In the genomic region with DNA sequence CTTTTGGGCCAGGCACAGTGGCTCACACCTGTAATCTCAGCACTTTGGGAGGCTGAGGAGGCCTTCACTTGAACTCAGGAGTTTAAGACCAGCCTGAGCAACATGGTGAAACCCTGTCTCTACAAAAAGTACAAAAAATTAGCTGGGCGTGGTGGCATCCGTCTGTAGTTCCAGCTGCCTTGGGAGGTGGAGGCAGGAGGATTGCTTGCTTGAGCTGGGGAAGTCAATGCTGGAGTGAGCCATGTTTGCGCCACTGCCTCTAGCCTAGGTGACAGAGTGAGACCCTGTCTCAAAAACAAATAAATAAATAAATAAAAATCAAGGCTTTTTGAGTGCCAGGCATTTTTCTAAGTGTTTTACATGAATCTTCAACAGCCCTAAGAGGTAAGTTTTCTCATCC, we compare ENCODE assay signal across 11 cellular contexts. TPM values are rescaled to one million over a fixed set of nuclear protein-coding genes. Genes with fewer than 3 reads are reported as not detected.
DNase-seq lines count a peak whose midpoint lies in the region; ATAC-seq and TF ChIP-seq lines count a peak whose summit lies in the region.
"Not testable (repeated sequence)": the region's sequence is repeated elsewhere in the genome, so short reads cannot be mapped to it uniquely, and the experiment has no call there.
"Had no signal": no experiment of that assay in that cellular context is flagged by ENCODE, and none has a peak within 500 bp of the region (broad histone marks: within the 10 kb centered on the region; RNA-seq: fewer than 3 reads in every experiment).

No MANE protein-coding gene starts in this region.

- peaks cover 45 to 66% of the 10 kb centered on the region in 2 donors for H3K36me3 Mint-ChIP-seq in CD4-positive, alpha-beta memory T cell
- H3K36me3 Mint-ChIP-seq in activated CD4-positive, alpha-beta T cell treated with anti-CD3 and anti-CD28 coated beads for 36 hours (ENCODE audit: low read depth), result peaks cover 32% of the 10 kb centered on the region
- not testable (repeated sequence) for H3K36me3 Mint-ChIP-seq in natural killer cell

- H3K4me1 Mint-ChIP-seq in CD4-positive, alpha-beta memory T cell, result peaks cover 34 to 73% (median 59%) of the 10 kb centered on the region in 4 donors
- H3K4me1 Mint-ChIP-seq in activated CD4-positive, alpha-beta T cell treated with anti-CD3 and anti-CD28 coated beads for 36 hours, result peaks cover 56% of the 10 kb centered on the region
- peaks cover 44 to 52% of the 10 kb centered on the region in 2 donors for H3K4me1 Mint-ChIP-seq in natural killer cell

- peak overlapping the region; percentile 30 for H3K27ac ChIP-seq in CD4-positive, alpha-beta memory T cell (ENCODE audit: low read depth, low read length)
- H3K27ac ChIP-seq in esophagus squamous epithelium (peak overlapping the region in 3 of 4 donors; percentile 25 to 50 (median 32)), spleen (peak overlapping the region; percentile 21 to 90 (median 75))

- peak overlapping the region in 6 of 7 donors; percentile 85 to 96 (median 93) for H3K27ac Mint-ChIP-seq in CD4-positive, alpha-beta memory T cell
- H3K27ac Mint-ChIP-seq in activated CD4-positive, alpha-beta T cell treated with anti-CD3 and anti-CD28 coated beads for 36 hours, result peak overlapping the region; percentile 92
- peak overlapping the region; percentile 90 to 94 for H3K27ac Mint-ChIP-seq in natural killer cell

- H3K9me3 ChIP-seq in CD4-positive, alpha-beta memory T cell (ENCODE audit: control insufficient read depth in 1 of 2, low read length in 2 of 2); Loucy (ENCODE audit: insufficient read depth, low read depth, low read length); esophagus squamous epithelium; spleen: not testable (repeated sequence)

- DNase-seq in CD4-positive, alpha-beta memory T cell; activated CD4-positive, alpha-beta T cell treated with anti-CD3 and anti-CD28 coated beads for 36 hours; esophagus squamous epithelium (lab: John Stamatoyannopoulos, UW); natural killer cell; spleen: not testable (repeated sequence)
- DNase-seq in activated effector memory CD4-positive, alpha-beta T cell treated with anti-CD3 and anti-CD28 coated beads, Interleukin-2, amount 50 U/mL, for 16 hours, result peak; percentile 60

- 76 to 83% methylated on average over 3 of the region's 3 CpGs for WGBS in esophagus squamous epithelium, 2 donors
- 61 to 86% (median 75%) methylated on average over 3 of the region's 3 CpGs for WGBS in spleen, 5 donors

- TF ChIP-seq CTCF in Loucy (conservative IDR thresholded peaks at IDR 0.05; ENCODE audit: low read length); esophagus squamous epithelium (IDR thresholded peaks at IDR 0.05); natural killer cell (IDR thresholded peaks at IDR 0.05); spleen (IDR thresholded peaks at IDR 0.05 in 8 of 11, conservative IDR thresholded peaks at IDR 0.05 in 3 of 11): not testable (repeated sequence)

- H3K27me3 ChIP-seq in CD4-positive, alpha-beta memory T cell (ENCODE audit: insufficient read depth, low read length); Loucy (ENCODE audit: insufficient read depth, low read length, poor library complexity, severe bottlenecking); esophagus squamous epithelium; spleen (replicated peaks in 1 of 7): not testable (repeated sequence)

- peak overlapping the region; percentile 65 for H3K9ac ChIP-seq in Loucy (ENCODE audit: low read depth, low read length, poor library complexity, severe bottlenecking)

- peak overlapping the region; percentile 75 for H3K4me2 ChIP-seq in Loucy (ENCODE audit: low read depth, low read length, poor library complexity, severe bottlenecking)

- not testable (repeated sequence) for H3K9me2 ChIP-seq in Loucy (replicated peaks; ENCODE audit: low read depth, low read length)

- TF ChIP-seq POLR2A in esophagus squamous epithelium (IDR thresholded peaks at IDR 0.05); spleen (IDR thresholded peaks at IDR 0.05): not testable (repeated sequence)

- H3K9me3 Mint-ChIP-seq in CD4-positive, alpha-beta memory T cell; activated CD4-positive, alpha-beta T cell treated with anti-CD3 and anti-CD28 coated beads for 36 hours (ENCODE audit: low read depth); natural killer cell: not testable (repeated sequence)

- peaks cover 31% of the 10 kb centered on the region for H3F3A ChIP-seq in Loucy (ENCODE audit: low read depth)

- H4K20me1 ChIP-seq in Loucy (ENCODE audit: insufficient read depth, low read length, poor library complexity, severe bottlenecking), result not testable (repeated sequence)

- intact Hi-C loops in CD4-positive, alpha-beta memory T cell (cut with micrococcal nuclease); activated CD4-positive, alpha-beta T cell treated with anti-CD3 and anti-CD28 coated beads for 36 hours (cut with DNase I, micrococcal nuclease); esophagus squamous epithelium (cut with DNase I); spleen (cut with DNase I; ENCODE audit: low total_unique reads): not testable (repeated sequence)
- intact Hi-C loops in natural killer cell (cut with micrococcal nuclease), result loop anchor here (10.0 kb wide), 1 partner anchor 56 kb away; a partner anchor contains a TSS

- H3K27me3 Mint-ChIP-seq in CD4-positive, alpha-beta memory T cell; activated CD4-positive, alpha-beta T cell treated with anti-CD3 and anti-CD28 coated beads for 36 hours; natural killer cell (ENCODE audit: low read depth in 2 of 2): not testable (repeated sequence)

- peak overlapping the region in 7 of 8 donors; percentile 81 to 92 (median 85) for H3K4me3 Mint-ChIP-seq in CD4-positive, alpha-beta memory T cell
- not testable (repeated sequence) for H3K4me3 Mint-ChIP-seq in activated CD4-positive, alpha-beta T cell treated with anti-CD3 and anti-CD28 coated beads for 36 hours
- peak overlapping the region; percentile 31 for H3K4me3 Mint-ChIP-seq in natural killer cell

- ATAC-seq in activated CD4-positive, alpha-beta T cell treated with anti-CD3 and anti-CD28 coated beads for 36 hours; natural killer cell: not testable (repeated sequence)

- CTCF ChIA-PET in CD4-positive, alpha-beta memory T cell (lab: Charles Lee; ENCODE audit: partially characterized antibody), result interaction anchor here (0.6 to 4.2 kb wide), 22 partner anchors 9 to 474 kb away, joined by 3 to 61 read pairs (median 4); a partner anchor contains a TSS
- CTCF ChIA-PET in activated CD4-positive, alpha-beta T cell treated with anti-CD3 and anti-CD28 coated beads for 36 hours (lab: Charles Lee), result interaction anchor here (0.5 to 2.0 kb wide), 9 partner anchors 17 to 329 kb away, joined by 3 to 6 read pairs (median 3); a partner anchor contains a TSS

- H3K79me2 ChIP-seq in Loucy (ENCODE audit: insufficient read depth, low read length), result not testable (repeated sequence)

- peaks cover 54% of the 10 kb centered on the region for H3K36me3 ChIP-seq in CD4-positive, alpha-beta memory T cell (ENCODE audit: insufficient read depth, low read length)
- peaks cover 43% of the 10 kb centered on the region; the same call in 1 of the 2 replicates for H3K36me3 ChIP-seq in Loucy (ENCODE audit: insufficient read depth, low read length)
- peaks cover 33 to 84% (median 36%) of the 10 kb centered on the region in 3 donors for H3K36me3 ChIP-seq in esophagus squamous epithelium
- H3K36me3 ChIP-seq in spleen, result peaks cover 0 to 89% (median 80%) of the 10 kb centered on the region in 6 donors

- peaks cover 67% of the 10 kb centered on the region for H3K4me1 ChIP-seq in CD4-positive, alpha-beta memory T cell (ENCODE audit: insufficient read depth, low read length)
- H3K4me1 ChIP-seq in Loucy (ENCODE audit: insufficient read depth, low read length, poor library complexity, severe bottlenecking) (peaks cover 75% of the 10 kb centered on the region), esophagus squamous epithelium (peaks cover 21 to 79% (median 28%) of the 10 kb centered on the region in 3 donors), spleen (peaks cover 28 to 83% (median 56%) of the 10 kb centered on the region in 6 donors)

- POLR2A ChIA-PET in CD4-positive, alpha-beta memory T cell (lab: Charles Lee; ENCODE audit: partially characterized antibody), result interaction anchor here (0.7 to 3.4 kb wide), 13 partner anchors 10 to 266 kb away, joined by 3 to 85 read pairs (median 6); a partner anchor contains a TSS
- POLR2A ChIA-PET in activated CD4-positive, alpha-beta T cell treated with anti-CD3 and anti-CD28 coated beads for 36 hours (lab: Charles Lee), result interaction anchor here (0.6 to 1.4 kb wide), 3 partner anchors 10 to 283 kb away, joined by 3 to 4 read pairs (median 3); a partner anchor contains a TSS

- not testable (repeated sequence) for H2AFZ ChIP-seq in Loucy (ENCODE audit: low read length)

- not testable (repeated sequence) for H3K4me3 ChIP-seq in CD4-positive, alpha-beta memory T cell (ENCODE audit: low read length in 2 of 2); esophagus squamous epithelium; spleen
- H3K4me3 ChIP-seq in Loucy (ENCODE audit: low read length, poor library complexity, severe bottlenecking), result peak overlapping the region; percentile 46

RNA-seq across cellular contexts. Expression of a gene that starts 29.9 kb away (rescaled TPM):
- total RNA-seq in CD4-positive, alpha-beta memory T cell, result 10 to 100 TPM; 61.3 to 72.2 TPM
- 10 to 100 TPM; 39.0 to 85.8 TPM for polyA plus RNA-seq in CD4-positive, alpha-beta memory T cell
- 10 to 100 TPM; 40.2 to 50.0 TPM for total RNA-seq in activated CD4-positive, alpha-beta T cell treated with anti-CD3 and anti-CD28 coated beads for 36 hours
- total RNA-seq in esophagus squamous epithelium, result 10 to 100 TPM; 39.2 to 53.6 (median 45.8) TPM
- total RNA-seq in natural killer cell, result 100 to 1,000 TPM in 2 of 3 donors, 10 to 100 TPM in 1; 89.8 to 111 (median 102) TPM
- 100 to 1,000 TPM in 2 of 7 donors, 10 to 100 TPM in 5; 62.5 to 137 (median 88.7) TPM for total RNA-seq in spleen
- 10 to 100 TPM; 13.3 to 26.5 (median 15.5) TPM for polyA plus RNA-seq in spleen

RNA-seq across cellular contexts. Expression of a gene that starts 30.3 kb away (rescaled TPM):
- total RNA-seq in CD4-positive, alpha-beta memory T cell, result 10 to 100 TPM; 18.9 to 20.0 TPM
- 10 to 100 TPM in 1 of 2 donors, 1 to 10 TPM in 1; 5.7 to 12.7 TPM for polyA plus RNA-seq in CD4-positive, alpha-beta memory T cell
- 1 to 10 TPM; 8.8 to 9.0 TPM for total RNA-seq in activated CD4-positive, alpha-beta T cell treated with anti-CD3 and anti-CD28 coated beads for 36 hours
- total RNA-seq in esophagus squamous epithelium (10 to 100 TPM in 3 of 4 donors, 1 to 10 TPM in 1; 5.2 to 15.1 (median 13.5) TPM), natural killer cell (10 to 100 TPM in 1 of 3 donors, 1 to 10 TPM in 2; 9.1 to 19.0 (median 9.6) TPM), spleen (10 to 100 TPM in 5 of 7 donors, 1 to 10 TPM in 2; 6.9 to 17.4 (median 10.8) TPM)
- 10 to 100 TPM in 1 of 3 donors, 1 to 10 TPM in 2; 4.7 to 10.2 (median 6.1) TPM for polyA plus RNA-seq in spleen

RNA-seq across cellular contexts. Expression of a gene that starts 48.5 kb away (rescaled TPM):
- not detected for total RNA-seq in CD4-positive, alpha-beta memory T cell
- not detected for polyA plus RNA-seq in CD4-positive, alpha-beta memory T cell
- not detected for total RNA-seq in activated CD4-positive, alpha-beta T cell treated with anti-CD3 and anti-CD28 coated beads for 36 hours
- total RNA-seq in esophagus squamous epithelium (under 1 TPM in 1 of 4 donors, not detected in 3; 0.19 TPM), natural killer cell (under 1 TPM in 1 of 3 donors, not detected in 2; 0.14 TPM), spleen (under 1 TPM in 2 of 7 donors, not detected in 5; 0.23 to 0.33 TPM)
- under 1 TPM in 1 of 3 donors, not detected in 2; 0.03 TPM for polyA plus RNA-seq in spleen
- total RNA-seq: A673, PC-9, Right ventricle myocardium inferior, ureter had no signal

RNA-seq across cellular contexts. Expression of a gene that starts 53.2 kb away (rescaled TPM):
- 10 to 100 TPM; 86.0 to 96.2 TPM for total RNA-seq in CD4-positive, alpha-beta memory T cell
- polyA plus RNA-seq in CD4-positive, alpha-beta memory T cell, result 10 to 100 TPM; 64.2 to 66.0 TPM
- total RNA-seq in activated CD4-positive, alpha-beta T cell treated with anti-CD3 and anti-CD28 coated beads for 36 hours, result 10 to 100 TPM; 39.4 to 56.4 TPM
- 10 to 100 TPM; 40.9 to 79.4 (median 66.4) TPM for total RNA-seq in esophagus squamous epithelium
- 100 to 1,000 TPM; 125 to 137 (median 132) TPM for total RNA-seq in natural killer cell
- 100 to 1,000 TPM in 2 of 7 donors, 10 to 100 TPM in 5; 65.4 to 111 (median 88.7) TPM for total RNA-seq in spleen
- 10 to 100 TPM; 14.9 to 33.9 (median 15.7) TPM for polyA plus RNA-seq in spleen

RNA-seq across cellular contexts. Expression of a gene that starts 53.5 kb away (rescaled TPM):
- total RNA-seq in CD4-positive, alpha-beta memory T cell, result 1 to 10 TPM; 7.2 to 9.4 TPM
- 10 to 100 TPM in 1 of 2 donors, 1 to 10 TPM in 1; 8.7 to 10.6 TPM for polyA plus RNA-seq in CD4-positive, alpha-beta memory T cell
- 1 to 10 TPM; 2.3 to 2.7 TPM for total RNA-seq in activated CD4-positive, alpha-beta T cell treated with anti-CD3 and anti-CD28 coated beads for 36 hours
- 1 to 10 TPM; 1.3 to 4.2 (median 2.2) TPM for total RNA-seq in esophagus squamous epithelium
- total RNA-seq in natural killer cell, result 10 to 100 TPM in 2 of 3 donors, 1 to 10 TPM in 1; 9.9 to 16.8 (median 12.7) TPM
- 1 to 10 TPM; 3.2 to 5.6 (median 4.4) TPM for total RNA-seq in spleen
- 1 to 10 TPM; 1.4 to 3.4 (median 2.1) TPM for polyA plus RNA-seq in spleen
